In the genomic region with DNA sequence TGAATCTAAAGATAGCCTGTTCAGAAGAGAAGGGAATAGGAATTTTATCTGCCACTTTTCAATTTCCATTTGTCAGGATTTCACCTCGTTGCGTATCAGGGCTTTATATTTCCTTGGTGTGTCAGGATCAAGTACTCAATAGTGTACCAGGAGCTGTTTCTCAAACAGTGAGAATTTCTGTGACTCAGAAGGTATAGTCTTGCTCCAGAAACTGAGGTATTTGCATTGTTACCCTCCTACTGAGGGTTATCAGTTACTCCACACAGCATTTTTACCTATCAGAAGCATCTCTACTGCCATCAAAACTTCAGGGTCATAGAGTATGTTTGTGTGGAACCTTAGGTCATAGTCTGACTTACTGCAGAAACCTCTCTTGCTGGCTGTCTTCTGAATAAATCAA, we compare ENCODE assay signal across 9 cellular contexts.
"Had no signal": no experiment of that assay in that cellular context is flagged by ENCODE, and none has a peak within 500 bp of the region (broad histone marks: within the 10 kb centered on the region; RNA-seq: fewer than 3 reads in every experiment).

No MANE protein-coding gene starts in this region.

- H2AFZ ChIP-seq: GM23248 had no signal

- ATAC-seq: HCT116, HepG2, K562 had no signal

- H3K9me3 ChIP-seq: HAP-1 had no signal

- H3K36me3 ChIP-seq: HAP-1 had no signal

- H3K4me3 ChIP-seq: GM23248, HAP-1, K562 had no signal

- H3K9ac ChIP-seq: GM23248 had no signal

- DNase-seq: GM23248, GOT3, H7, HFFc6 had no signal

- H3K27ac ChIP-seq: GM23248, HL-60 had no signal

- H3K4me1 ChIP-seq: HAP-1 had no signal
